Comparison of ENCODE assay signal across 2 cellular contexts in genomic region chr6:26195924-26196845, GRCh38.
TF ChIP-seq lines count a peak whose summit lies in the region.

No MANE protein-coding gene starts in this region.

TF ChIP-seq in SK-N-SH, 30 proteins besides CTCF, POLR2A, EP300 and RAD21 (continued from another document):
- TF ChIP-seq REST (IDR thresholded peaks at IDR 0.05; ENCODE audit: low read depth, low read length) (no peak), MXI1 (IDR thresholded peaks at IDR 0.05; ENCODE audit: low read depth, low read length) (peak; percentile 17), MAX (IDR thresholded peaks at IDR 0.05; ENCODE audit: low read depth) (peak; percentile 36), FOSL2 (IDR thresholded peaks at IDR 0.05; ENCODE audit: borderline replicate concordance, low read depth) (no peak), IRF3 (IDR thresholded peaks at IDR 0.05; ENCODE audit: low read depth, low read length) (no peak), USF1 (IDR thresholded peaks at IDR 0.05; ENCODE audit: borderline replicate concordance, low read depth) (peak; percentile 80), JUND (IDR thresholded peaks at IDR 0.05) (no peak), MEF2A (IDR thresholded peaks at IDR 0.05; ENCODE audit: borderline replicate concordance, low read depth) (no peak), TAF1 (IDR thresholded peaks at IDR 0.05; ENCODE audit: borderline replicate concordance, low read depth, low read length) (no peak), NFIC (IDR thresholded peaks at IDR 0.05; ENCODE audit: borderline replicate concordance) (no peak), PBX3 (IDR thresholded peaks at IDR 0.05) (no peak)

TF ChIP-seq in SK-N-SH treated with all-trans-retinoic acid at 6 μM for 48 hours, 23 proteins besides CTCF, POLR2A, EP300 and RAD21 (continued from another document):
- TF ChIP-seq ZC3H10 (CRISPR knock-in tag; IDR thresholded peaks at IDR 0.05) (no peak), GLIS3 (CRISPR knock-in tag; IDR thresholded peaks at IDR 0.05) (no peak), OSR1 (CRISPR knock-in tag; IDR thresholded peaks at IDR 0.05) (no peak), TCF4 (CRISPR knock-in tag; IDR thresholded peaks at IDR 0.05; ENCODE audit: borderline replicate concordance) (no peak), ZNF70 (CRISPR knock-in tag; IDR thresholded peaks at IDR 0.05) (no peak), ESRRG (CRISPR knock-in tag; IDR thresholded peaks at IDR 0.05) (no peak)
